28 cellular contexts compared by ENCODE assay signal in genomic region chr9:114614373-114614772, GRCh38. TPM values are rescaled to one million over a fixed set of nuclear protein-coding genes. Genes with fewer than 3 reads are reported as not detected.
A peak's percentile ranks its signal among the peaks of the same experiment; 100 is the strongest.
DNase-seq lines count a peak whose midpoint lies in the region; ATAC-seq, FAIRE-seq and TF ChIP-seq lines count a peak whose summit lies in the region.
"Had no signal": no experiment of that assay in that cellular context is flagged by ENCODE, and none has a peak within 500 bp of the region (broad histone marks: within the 10 kb centered on the region; RNA-seq: fewer than 3 reads in every experiment).

No MANE protein-coding gene starts in this region.

- H3K9me3 ChIP-seq in MM.1S (replicated peaks; ENCODE audit: insufficient read depth, low read length): no peaks in the 10 kb centered on the region
- H3K9me3 ChIP-seq in endodermal cell (ENCODE audit: control insufficient read depth, low read length): no peaks in the 10 kb centered on the region
- no peaks in the 10 kb centered on the region for H3K9me3 ChIP-seq in pancreas
- H3K9me3 ChIP-seq in PC-3 (ENCODE audit: low read length): no peaks in the 10 kb centered on the region
- H3K9me3 ChIP-seq: body of pancreas, tibial artery had no signal

- peak; percentile 18; the same call in 1 of the 2 replicates for TF ChIP-seq CTCF in MM.1S (IDR thresholded peaks at IDR 0.05; ENCODE audit: low read length)
- TF ChIP-seq CTCF in endodermal cell (conservative IDR thresholded peaks at IDR 0.05): peak; percentile 63
- no peak for TF ChIP-seq CTCF in GM13976 (IDR thresholded peaks at IDR 0.05; ENCODE audit: borderline replicate concordance, control extremely low read depth, extremely low read depth, insufficient read depth, missing control alignments)
- no peak for TF ChIP-seq CTCF in pancreas (IDR thresholded peaks at IDR 0.05)
- TF ChIP-seq CTCF in PC-3 (conservative IDR thresholded peaks at IDR 0.05; ENCODE audit: low read depth, low read length): no peak

- no peaks in the 10 kb centered on the region for H3K27me3 Mint-ChIP-seq in activated naive CD8-positive, alpha-beta T cell treated with anti-CD3 and anti-CD28 coated beads, Interleukin-2, amount 10 ng/mL, durations not matched to agents 7 days and 5 days
- no peaks in the 10 kb centered on the region for H3K27me3 Mint-ChIP-seq in activated naive CD8-positive, alpha-beta T cell treated with anti-CD3 and anti-CD28 coated beads, Interleukin-2, amount 50 U/mL, for 24 hours
- peaks cover 13% of the 10 kb centered on the region for H3K27me3 Mint-ChIP-seq in endodermal cell (ENCODE audit: insufficient read depth)
- H3K27me3 Mint-ChIP-seq in activated T-helper 17 cell treated with anti-CD3 and anti-CD28 coated beads, Interleukin-2, amount 50 U/mL, for 72 hours: no peaks in the 10 kb centered on the region
- H3K27me3 Mint-ChIP-seq: activated CD4-positive, alpha-beta memory T cell treated with anti-CD3 and anti-CD28 coated beads for 36 hours; activated T-cell treated with anti-CD3 and anti-CD28 coated beads, Interleukin-2, amount 50 U/mL, for 24 hours had no signal

- no peaks in the 10 kb centered on the region for H3K9me2 ChIP-seq in MM.1S (replicated peaks; ENCODE audit: insufficient read depth, low read length)
- H3K9me2 ChIP-seq in PC-3 (replicated peaks; ENCODE audit: low read length): no peaks in the 10 kb centered on the region

- no peak for FAIRE-seq in pancreas (lab: Jason Lieb, UNC)
- FAIRE-seq: endothelial cell of umbilical vein, HTR-8/SVneo, kidney had no signal

- peaks cover 66% of the 10 kb centered on the region for H3K4me1 ChIP-seq in MM.1S (ENCODE audit: low read length)
- H3K4me1 ChIP-seq in endodermal cell (ENCODE audit: control insufficient read depth, insufficient read depth, low read length): peaks cover 8% of the 10 kb centered on the region
- peaks cover 0 to 8% (median 6%) of the 10 kb centered on the region in 3 donors for H3K4me1 ChIP-seq in pancreas
- H3K4me1 ChIP-seq in PC-3 (ENCODE audit: insufficient read depth, low read length): peaks cover 23% of the 10 kb centered on the region; the same call in 1 of the 2 replicates

- peak overlapping the region; percentile 10 for H3K27ac Mint-ChIP-seq in activated naive CD8-positive, alpha-beta T cell treated with anti-CD3 and anti-CD28 coated beads, Interleukin-2, amount 10 ng/mL, durations not matched to agents 7 days and 5 days
- no peak overlapping the region for H3K27ac Mint-ChIP-seq in activated naive CD8-positive, alpha-beta T cell treated with anti-CD3 and anti-CD28 coated beads, Interleukin-2, amount 50 U/mL, for 24 hours
- no peak overlapping the region for H3K27ac Mint-ChIP-seq in endodermal cell
- H3K27ac Mint-ChIP-seq in activated T-helper 17 cell treated with anti-CD3 and anti-CD28 coated beads, Interleukin-2, amount 50 U/mL, for 72 hours: no peak overlapping the region
- H3K27ac Mint-ChIP-seq: nephron progenitor cell had no signal

- ATAC-seq in activated naive CD8-positive, alpha-beta T cell treated with anti-CD3 and anti-CD28 coated beads, Interleukin-2, amount 10 ng/mL, durations not matched to agents 7 days and 5 days (ENCODE audit: low read depth): no peak
- no peak for ATAC-seq in activated naive CD8-positive, alpha-beta T cell treated with anti-CD3 and anti-CD28 coated beads, Interleukin-2, amount 50 U/mL, for 24 hours
- no peak for ATAC-seq in activated T-helper 17 cell treated with anti-CD3 and anti-CD28 coated beads, Interleukin-2, amount 50 U/mL, for 72 hours (replicated peaks)
- ATAC-seq in pancreas (no peak), PC-3 (no peak)
- ATAC-seq: activated naive CD4-positive, alpha-beta T cell treated with anti-CD3 and anti-CD28 coated beads, Interleukin-2, amount 50 U/mL, for 72 hours; body of pancreas; stimulated activated effector memory CD8-positive, alpha-beta T cell treated with anti-CD3 and anti-CD28 coated beads, Interleukin-12 subunit alpha, Interleukin-12 subunit beta, amount 100 ng/mL, for 72 hours had no signal

- peaks cover 34% of the 10 kb centered on the region for H3K36me3 Mint-ChIP-seq in activated naive CD8-positive, alpha-beta T cell treated with anti-CD3 and anti-CD28 coated beads, Interleukin-2, amount 10 ng/mL, durations not matched to agents 7 days and 5 days
- H3K36me3 Mint-ChIP-seq in activated naive CD8-positive, alpha-beta T cell treated with anti-CD3 and anti-CD28 coated beads, Interleukin-2, amount 50 U/mL, for 24 hours (ENCODE audit: low read depth): peaks cover 34% of the 10 kb centered on the region
- H3K36me3 Mint-ChIP-seq in endodermal cell (ENCODE audit: low read depth): peaks cover 16% of the 10 kb centered on the region
- peaks cover 22% of the 10 kb centered on the region for H3K36me3 Mint-ChIP-seq in activated T-helper 17 cell treated with anti-CD3 and anti-CD28 coated beads, Interleukin-2, amount 50 U/mL, for 72 hours (ENCODE audit: low read depth)

- BruUV-seq in PC-3 (replicated peaks; lab: Mats Ljungman, UMichigan): no TSS peak

- H3K79me2 ChIP-seq in MM.1S (ENCODE audit: low read length): peaks cover 82% of the 10 kb centered on the region
- peaks cover 33% of the 10 kb centered on the region for H3K79me2 ChIP-seq in PC-3 (ENCODE audit: low read length)

- peak overlapping the region; percentile 90; the same call in 1 of the 2 replicates for H3K27ac ChIP-seq in MM.1S (ENCODE audit: low read length)
- H3K27ac ChIP-seq in endodermal cell (ENCODE audit: low read depth, low read length): no peak overlapping the region
- H3K27ac ChIP-seq in pancreas: no peak overlapping the region
- no peak overlapping the region for H3K27ac ChIP-seq in PC-3 (ENCODE audit: low read length)
- H3K27ac ChIP-seq: body of pancreas, tibial artery had no signal

- CTCF ChIA-PET in PC-3 (lab: Charles Lee): no interaction called here

- H3K36me3 ChIP-seq in MM.1S (replicated peaks; ENCODE audit: insufficient read depth, low read length) (0 out of 2 replicates have a peak, but pooled peaks cover 7% of the 10 kb centered on the region), endodermal cell (ENCODE audit: control insufficient read depth, insufficient read depth, low read length) (peaks cover 3% of the 10 kb centered on the region), pancreas (no peaks in the 10 kb centered on the region), PC-3 (ENCODE audit: low read depth, low read length) (no peaks in the 10 kb centered on the region)

- no peak for DNase-seq in activated naive CD8-positive, alpha-beta T cell treated with anti-CD3 and anti-CD28 coated beads, Interleukin-2, amount 10 ng/mL, durations not matched to agents 7 days and 5 days
- DNase-seq in activated naive CD8-positive, alpha-beta T cell treated with anti-CD3 and anti-CD28 coated beads, Interleukin-2, amount 50 U/mL, for 24 hours: no peak
- DNase-seq in MM.1S: no peak
- no peak for DNase-seq in endodermal cell
- no peak for DNase-seq in GM13976 (ENCODE audit: low spot score)
- DNase-seq in pancreas: no peak
- no peak for DNase-seq in PC-3
- DNase-seq: ACHN; activated CD4-positive, alpha-beta memory T cell treated with anti-CD3 and anti-CD28 coated beads for 36 hours; activated T-cell treated with anti-CD3 and anti-CD28 coated beads, Interleukin-2, amount 50 U/mL, for 24 hours; body of pancreas; cortex of kidney; hypothalamus; kidney; NCI-H1436 treated with DMSO at 0.1 percent for 48 hours; NCI-H2171 treated with DMSO at 0.1 percent for 48 hours; NCI-H774; nephron progenitor cell; tibial artery had no signal

- no peaks in the 10 kb centered on the region for H3K27me3 ChIP-seq in MM.1S (replicated peaks; ENCODE audit: insufficient read depth, low read length)
- H3K27me3 ChIP-seq in endodermal cell (ENCODE audit: control insufficient read depth, insufficient read depth, low read length, poor library complexity, severe bottlenecking): peaks cover 4% of the 10 kb centered on the region
- no peaks in the 10 kb centered on the region for H3K27me3 ChIP-seq in pancreas
- no peaks in the 10 kb centered on the region for H3K27me3 ChIP-seq in PC-3 (ENCODE audit: low read length)
- H3K27me3 ChIP-seq: body of pancreas, tibial artery had no signal

- H3K9me3 Mint-ChIP-seq in activated naive CD8-positive, alpha-beta T cell treated with anti-CD3 and anti-CD28 coated beads, Interleukin-2, amount 10 ng/mL, durations not matched to agents 7 days and 5 days: no peaks in the 10 kb centered on the region
- no peaks in the 10 kb centered on the region for H3K9me3 Mint-ChIP-seq in activated naive CD8-positive, alpha-beta T cell treated with anti-CD3 and anti-CD28 coated beads, Interleukin-2, amount 50 U/mL, for 24 hours
- H3K9me3 Mint-ChIP-seq in endodermal cell: peaks cover 5% of the 10 kb centered on the region
- H3K9me3 Mint-ChIP-seq in activated T-helper 17 cell treated with anti-CD3 and anti-CD28 coated beads, Interleukin-2, amount 50 U/mL, for 72 hours: no peaks in the 10 kb centered on the region
- H3K9me3 Mint-ChIP-seq: activated CD4-positive, alpha-beta memory T cell treated with anti-CD3 and anti-CD28 coated beads for 36 hours; activated naive CD4-positive, alpha-beta T cell treated with anti-CD3 and anti-CD28 coated beads, Interleukin-2, amount 50 U/mL, for 72 hours; activated T-cell treated with anti-CD3 and anti-CD28 coated beads, Interleukin-2, amount 50 U/mL, for 24 hours; stimulated activated effector memory CD8-positive, alpha-beta T cell treated with anti-CD3 and anti-CD28 coated beads, Interleukin-12 subunit alpha, Interleukin-12 subunit beta, amount 100 ng/mL, for 72 hours had no signal

- POLR2A ChIA-PET in activated naive CD8-positive, alpha-beta T cell treated with anti-CD3 and anti-CD28 coated beads, Interleukin-2, amount 10 ng/mL, durations not matched to agents 7 days and 5 days (lab: Charles Lee): interaction anchor here (1.0 to 5.6 kb wide), 2 partner anchors 23 to 27 kb away, joined by 3 to 50 read pairs; partner anchors contain the start of gene ATP6V1G1
- POLR2A ChIA-PET in PC-3 (lab: Charles Lee; ENCODE audit: unreplicated experiment): no interaction called here

- intact Hi-C loops in pancreas (cut with DNase I) (no loop called here), PC-3 (cut with micrococcal nuclease) (loop anchor here (5.0 kb wide), 1 partner anchor 127 kb away; no protein-coding TSS in a partner anchor)

- 0 out of 2 replicates have a peak overlapping the region, but pooled peaks have one; percentile 66 for H3K4me3 ChIP-seq in MM.1S (ENCODE audit: low read length)
- no peak overlapping the region for H3K4me3 ChIP-seq in endodermal cell (ENCODE audit: low read length)
- no peak overlapping the region for H3K4me3 ChIP-seq in pancreas
- H3K4me3 ChIP-seq in PC-3 (ENCODE audit: low read length): no peak overlapping the region
- H3K4me3 ChIP-seq: body of pancreas, tibial artery had no signal

- no peak overlapping the region for H3K9ac ChIP-seq in MM.1S (ENCODE audit: low read length)
- no peak overlapping the region for H3K9ac ChIP-seq in endodermal cell (ENCODE audit: extremely low read depth, low read length, poor library complexity, severe bottlenecking)
- no peak overlapping the region for H3K9ac ChIP-seq in PC-3 (ENCODE audit: low read length)

- H3F3A ChIP-seq in MM.1S (ENCODE audit: insufficient read depth, low read length) (peaks cover 56% of the 10 kb centered on the region), PC-3 (ENCODE audit: low read length, unreplicated experiment) (no peaks in the 10 kb centered on the region)

- in situ Hi-C loops in GM13976 (cut with MboI; ENCODE audit: low sequenced_read_pairs, unreplicated experiment): no loop called here

- 94 to 100% methylated on average over 1 to 3 of the region's 3 CpGs for WGBS in endodermal cell (ENCODE audit: insufficient coverage in 1 of 2, insufficient read length in 1 of 2), 2 experiments
- 82 to 83% methylated on average over 3 of the region's 3 CpGs for WGBS in pancreas, 2 donors

- H3K4me2 ChIP-seq in MM.1S (ENCODE audit: low read depth, low read length) (peak overlapping the region; percentile 91), PC-3 (ENCODE audit: low read length) (no peak overlapping the region)

- H2AFZ ChIP-seq in MM.1S (ENCODE audit: low read length): no peak overlapping the region
- H2AFZ ChIP-seq in PC-3 (ENCODE audit: low read length): no peak overlapping the region

- H3K4me1 Mint-ChIP-seq in activated naive CD8-positive, alpha-beta T cell treated with anti-CD3 and anti-CD28 coated beads, Interleukin-2, amount 10 ng/mL, durations not matched to agents 7 days and 5 days: peaks cover 50% of the 10 kb centered on the region
- peaks cover 69% of the 10 kb centered on the region for H3K4me1 Mint-ChIP-seq in activated naive CD8-positive, alpha-beta T cell treated with anti-CD3 and anti-CD28 coated beads, Interleukin-2, amount 50 U/mL, for 24 hours
- peaks cover 21% of the 10 kb centered on the region for H3K4me1 Mint-ChIP-seq in endodermal cell
- H3K4me1 Mint-ChIP-seq in activated T-helper 17 cell treated with anti-CD3 and anti-CD28 coated beads, Interleukin-2, amount 50 U/mL, for 72 hours: peaks cover 23% of the 10 kb centered on the region

- no peak overlapping the region for H3K4me3 Mint-ChIP-seq in activated naive CD8-positive, alpha-beta T cell treated with anti-CD3 and anti-CD28 coated beads, Interleukin-2, amount 10 ng/mL, durations not matched to agents 7 days and 5 days
- H3K4me3 Mint-ChIP-seq in activated naive CD8-positive, alpha-beta T cell treated with anti-CD3 and anti-CD28 coated beads, Interleukin-2, amount 50 U/mL, for 24 hours: no peak overlapping the region
- H3K4me3 Mint-ChIP-seq in endodermal cell: no peak overlapping the region
- H3K4me3 Mint-ChIP-seq in activated T-helper 17 cell treated with anti-CD3 and anti-CD28 coated beads, Interleukin-2, amount 50 U/mL, for 72 hours: no peak overlapping the region
- H3K4me3 Mint-ChIP-seq: activated CD4-positive, alpha-beta memory T cell treated with anti-CD3 and anti-CD28 coated beads for 36 hours; nephron progenitor cell; stimulated activated effector memory CD8-positive, alpha-beta T cell treated with anti-CD3 and anti-CD28 coated beads, Interleukin-12 subunit alpha, Interleukin-12 subunit beta, amount 100 ng/mL, for 72 hours had no signal

- H4K20me1 ChIP-seq in MM.1S (ENCODE audit: insufficient read depth, low read length) (no peaks in the 10 kb centered on the region), PC-3 (ENCODE audit: low read length) (no peaks in the 10 kb centered on the region)

RNA-seq across cellular contexts. Expression of gene TMEM268, which starts 3.3 kb away (rescaled TPM):
- total RNA-seq in activated naive CD8-positive, alpha-beta T cell treated with anti-CD3 and anti-CD28 coated beads, Interleukin-2, amount 10 ng/mL, durations not matched to agents 7 days and 5 days: 10 to 100 TPM; 22.0 to 23.1 TPM
- total RNA-seq in endodermal cell (1 to 10 TPM; 6.8 to 8.2 TPM), pancreas (1 to 10 TPM; 3.0 to 8.7 (median 4.4) TPM), PC-3 (2014; rRNA removed) (5.2 and 6.6 TPM in 2 replicates)
- polyA plus RNA-seq in endodermal cell (2013, experiment 1 of 2): 6.9 TPM
- 5.4 TPM for polyA plus RNA-seq in endodermal cell (2013, experiment 2 of 2)
- total RNA-seq in activated T-helper 17 cell treated with anti-CD3 and anti-CD28 coated beads, Interleukin-2, amount 50 U/mL, for 72 hours: 10 to 100 TPM; 12.6 to 21.0 TPM
- 1 to 10 TPM; 2.1 to 2.5 TPM for polyA plus RNA-seq in pancreas

RNA-seq across cellular contexts. Expression of gene ATP6V1G1, which starts 26.8 kb away (rescaled TPM):
- total RNA-seq in activated naive CD8-positive, alpha-beta T cell treated with anti-CD3 and anti-CD28 coated beads, Interleukin-2, amount 10 ng/mL, durations not matched to agents 7 days and 5 days: 10 to 100 TPM; 95.8 to 96.7 TPM
- total RNA-seq in endodermal cell (100 to 1,000 TPM; 123 TPM), pancreas (10 to 100 TPM; 19.7 to 38.3 (median 35.5) TPM), PC-3 (2014; rRNA removed) (126 and 162 TPM in 2 replicates)
- polyA plus RNA-seq in endodermal cell (2013, experiment 1 of 2): 185 TPM
- polyA plus RNA-seq in endodermal cell (2013, experiment 2 of 2): 188 TPM
- 10 to 100 TPM; 33.5 to 37.9 TPM for total RNA-seq in activated T-helper 17 cell treated with anti-CD3 and anti-CD28 coated beads, Interleukin-2, amount 50 U/mL, for 72 hours
- 100 to 1,000 TPM in 1 of 2 donors, 10 to 100 TPM in 1; 57.2 to 124 TPM for polyA plus RNA-seq in pancreas

RNA-seq across cellular contexts. Expression of gene TEX53, which starts 43.2 kb away (rescaled TPM):
- total RNA-seq in activated naive CD8-positive, alpha-beta T cell treated with anti-CD3 and anti-CD28 coated beads, Interleukin-2, amount 10 ng/mL, durations not matched to agents 7 days and 5 days: not detected
- total RNA-seq in endodermal cell (not detected), pancreas (not detected), PC-3 (2014; rRNA removed) (not detected in 2 replicates)
- not detected for polyA plus RNA-seq in endodermal cell (2013, experiment 1 of 2)
- not detected for polyA plus RNA-seq in endodermal cell (2013, experiment 2 of 2)
- not detected for total RNA-seq in activated T-helper 17 cell treated with anti-CD3 and anti-CD28 coated beads, Interleukin-2, amount 50 U/mL, for 72 hours
- not detected for polyA plus RNA-seq in pancreas
- total RNA-seq: activated CD4-positive, alpha-beta memory T cell treated with anti-CD3 and anti-CD28 coated beads for 36 hours; activated naive CD4-positive, alpha-beta T cell treated with anti-CD3 and anti-CD28 coated beads, Interleukin-2, amount 50 U/mL, for 72 hours; body of pancreas; Daoy; endothelial cell of umbilical vein; fibroblast of villous mesenchyme; kidney; MCF 10A; RPMI7951 had no signal
- polyA plus RNA-seq: endothelial cell of umbilical vein had no signal

Comparison
In these comparisons a context has a peak if more than half of its experiments do, and no peak if none do; other contexts are left out.
1. CTCF ChIP-seq: peak in MM.1S (single experiment) and endodermal cell (single experiment); none in GM13976 (single experiment), pancreas (0 of 4) and PC-3 (single experiment).